ENCODE assay signal across 26 cellular contexts in the genomic region with DNA sequence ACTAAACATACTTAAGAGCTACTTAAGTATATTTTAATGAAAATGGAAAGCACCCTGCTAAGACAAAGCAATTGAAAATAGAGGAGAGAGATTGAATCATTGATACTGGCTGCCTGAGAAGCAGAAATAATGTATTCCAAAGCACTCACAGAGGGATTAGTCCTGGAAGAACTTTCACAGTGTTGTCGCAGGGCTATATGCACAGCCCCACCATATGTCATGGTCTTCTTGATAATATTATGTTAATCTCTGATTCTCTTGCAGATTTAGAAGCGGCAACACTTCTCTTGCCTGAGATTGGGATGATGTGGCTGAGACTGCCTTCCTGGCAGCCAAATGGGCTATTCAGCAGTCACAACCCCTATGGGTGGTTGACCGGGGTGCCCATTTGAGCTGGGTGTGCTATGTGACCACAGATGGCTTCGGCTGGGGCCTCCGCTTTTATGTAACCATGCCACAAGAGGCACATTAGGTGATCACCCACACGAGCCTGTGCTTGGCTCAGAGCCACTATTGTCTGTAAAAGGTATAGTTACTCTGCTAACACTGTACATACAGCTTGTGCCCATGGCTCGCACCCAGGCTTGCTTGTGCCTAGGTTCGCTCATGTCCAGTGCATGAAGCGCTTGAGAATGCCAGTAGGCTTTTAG.
DNase-seq lines count a peak whose midpoint lies in the region; ATAC-seq and TF ChIP-seq lines count a peak whose summit lies in the region.
"Had no signal": no experiment of that assay in that cellular context is flagged by ENCODE, and none has a peak within 500 bp of the region (broad histone marks: within the 10 kb centered on the region; RNA-seq: fewer than 3 reads in every experiment).

No MANE protein-coding gene starts in this region.

- no peak for TF ChIP-seq CTCF in spleen (IDR thresholded peaks at IDR 0.05 in 8 of 11, conservative IDR thresholded peaks at IDR 0.05 in 3 of 11)

- H3K36me3 Mint-ChIP-seq in T-helper 17 cell (ENCODE audit: low read depth), result peaks cover 2% of the 10 kb centered on the region

- H3K4me1 Mint-ChIP-seq in T-helper 17 cell, result peaks cover 19% of the 10 kb centered on the region
- H3K4me1 Mint-ChIP-seq: mesothelial cell of epicardium had no signal

- no peak for TF ChIP-seq POLR2A in spleen (IDR thresholded peaks at IDR 0.05)

- no peak overlapping the region for H3K4me3 Mint-ChIP-seq in T-helper 17 cell
- H3K4me3 Mint-ChIP-seq: mesothelial cell of epicardium; natural killer cell; stimulated activated naive CD8-positive, alpha-beta T cell treated with anti-CD3 and anti-CD28 coated beads, Interleukin-15, amount 100 ng/mL, for 72 hours had no signal

- intact Hi-C loops in spleen (cut with DNase I; ENCODE audit: low total_unique reads), result no loop called here

- WGBS in spleen, 5 donors, result 85 to 91% (median 89%) methylated on average over 9 of the region's 9 CpGs

- no peak for TF ChIP-seq EP300 in Ishikawa (IDR thresholded peaks at IDR 0.05; ENCODE audit: borderline replicate concordance)

- H3K9me3 ChIP-seq in T-helper 17 cell (ENCODE audit: control insufficient read depth, low read length, poor library complexity, severe bottlenecking) (no peaks in the 10 kb centered on the region), spleen (peaks cover 0 to 22% (median 12%) of the 10 kb centered on the region in 8 donors)
- H3K9me3 ChIP-seq: Caco-2, tibial artery had no signal

- TF ChIP-seq RAD21 in Ishikawa (IDR thresholded peaks at IDR 0.05; ENCODE audit: low read depth), result no peak

- no peak for ATAC-seq in T-helper 17 cell
- ATAC-seq in GM21528 (IDR thresholded peaks at IDR 0.05; ENCODE audit: low FRiP score, unreplicated experiment), result no peak
- no peak for ATAC-seq in HG02571 (IDR thresholded peaks at IDR 0.05; ENCODE audit: unreplicated experiment)
- ATAC-seq: heart left ventricle; HepG2; left lobe of liver; natural killer cell; stimulated activated naive CD8-positive, alpha-beta T cell treated with anti-CD3 and anti-CD28 coated beads, Interleukin-15, amount 100 ng/mL, for 72 hours had no signal

- H3K27me3 Mint-ChIP-seq in T-helper 17 cell, result no peaks in the 10 kb centered on the region
- H3K27me3 Mint-ChIP-seq: stimulated activated naive CD8-positive, alpha-beta T cell treated with anti-CD3 and anti-CD28 coated beads, Interleukin-15, amount 100 ng/mL, for 72 hours had no signal

- H3K27me3 ChIP-seq in spleen (replicated peaks in 1 of 7), result no peaks in the 10 kb centered on the region
- H3K27me3 ChIP-seq: heart left ventricle, tibial artery had no signal

- H3K27ac Mint-ChIP-seq in T-helper 17 cell, result peak overlapping the region; percentile 90
- H3K27ac Mint-ChIP-seq: mesothelial cell of epicardium; natural killer cell; stimulated activated naive CD8-positive, alpha-beta T cell treated with anti-CD3 and anti-CD28 coated beads, Interleukin-15, amount 100 ng/mL, for 72 hours had no signal

- peak; percentile 41 for DNase-seq in NCI-H2171 treated with DMSO at 0.1 percent for 48 hours (lab: John Stamatoyannopoulos, UW)
- no peak for DNase-seq in NCI-H2171 (lab: John Stamatoyannopoulos, UW)
- DNase-seq in T-helper 17 cell, result no peak
- no peak for DNase-seq in spleen
- DNase-seq in EL, result no peak
- DNase-seq: 8988T; activated CD4-positive, alpha-beta T cell treated with anti-CD3 and anti-CD28 coated beads for 48 hours; AML-193; Caco-2; cerebellar nuclear complex; heart left ventricle; natural killer cell; NCI-H69; OCI-M1; Right ventricle myocardium superior; stimulated activated CD4-positive, alpha-beta T cell treated with anti-CD3 and anti-CD28 coated beads, Interleukin-4, amount 100 ng/mL, for 1 hour; stimulated activated naive CD8-positive, alpha-beta T cell treated with anti-CD3 and anti-CD28 coated beads, Interleukin-15, amount 100 ng/mL, for 72 hours; SW 1271; tibial artery had no signal

- H3K36me3 ChIP-seq in spleen, result no peaks in the 10 kb centered on the region
- H3K36me3 ChIP-seq: heart left ventricle, tibial artery had no signal

- H3K4me1 ChIP-seq in spleen, result peaks cover 10 to 71% (median 30%) of the 10 kb centered on the region in 6 donors
- H3K4me1 ChIP-seq: Caco-2 had no signal

- H3K27ac ChIP-seq in spleen, result peak overlapping the region in 5 of 8 donors; percentile 48 to 77 (median 69)
- H3K27ac ChIP-seq: epithelial cell of prostate, heart left ventricle, tibial artery had no signal

- no peak overlapping the region for H3K4me3 ChIP-seq in spleen
- H3K4me3 ChIP-seq: heart left ventricle, tibial artery had no signal

TF ChIP-seq in Ishikawa, 13 proteins besides CTCF, POLR2A, EP300 and RAD21:
- TF ChIP-seq NFIC (IDR thresholded peaks at IDR 0.05) (0 out of 2 replicates have a peak, but pooled peaks have one; percentile 16), CEBPB (IDR thresholded peaks at IDR 0.05) (no peak)
TF ChIP-seq in Ishikawa: peak in this region for 1.
